ENCODE assay signal across 14 cellular contexts in the genomic region with DNA sequence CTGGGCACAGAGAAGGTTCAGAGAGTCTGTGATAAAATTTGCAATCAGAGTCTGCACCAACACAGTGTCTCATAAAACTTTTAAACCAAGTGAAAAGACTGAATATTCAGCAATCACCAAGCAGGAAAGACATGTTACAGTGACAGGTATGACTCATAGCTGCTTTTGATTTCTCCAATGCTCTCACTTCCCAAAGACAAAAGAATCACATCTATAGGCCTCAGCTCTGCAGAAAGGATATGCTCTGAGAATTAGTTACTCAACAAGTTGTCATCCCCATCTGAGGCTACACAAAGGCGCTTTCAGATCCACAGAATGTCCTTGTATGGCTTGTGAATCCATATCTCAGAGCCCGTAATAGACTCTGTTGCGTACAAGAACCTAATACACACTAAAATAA.
A peak's percentile ranks its signal among the peaks of the same experiment; 100 is the strongest.
DNase-seq lines count a peak whose midpoint lies in the region; ATAC-seq and TF ChIP-seq lines count a peak whose summit lies in the region.
"Had no signal": no experiment of that assay in that cellular context is flagged by ENCODE, and none has a peak within 500 bp of the region (broad histone marks: within the 10 kb centered on the region; RNA-seq: fewer than 3 reads in every experiment).

No MANE protein-coding gene starts in this region.

- no peak for TF ChIP-seq POLR2A in NB4 (IDR thresholded peaks at IDR 0.05; ENCODE audit: extremely low read depth, insufficient read length)

- 91% methylated on average over 3 of the region's 3 CpGs for WGBS in hepatocyte (ENCODE audit: low lambda C conversion rate, missing lambda C conversion rate)

- no peak for ATAC-seq in stimulated activated effector memory CD8-positive, alpha-beta T cell treated with anti-CD3 and anti-CD28 coated beads, Interleukin-12 subunit alpha, Interleukin-12 subunit beta, amount 100 ng/mL, for 72 hours
- no peak for ATAC-seq in GM18870 (IDR thresholded peaks at IDR 0.05; ENCODE audit: unreplicated experiment)
- no peak for ATAC-seq in stimulated activated naive CD8-positive, alpha-beta T cell treated with anti-CD3 and anti-CD28 coated beads, Interleukin-15, Interleukin-2, amounts not matched to agents 100 U/mL and 50 U/mL, for 24 hours
- ATAC-seq: natural killer cell treated with Interleukin-12 subunit alpha and Interleukin-12 subunit beta and Interleukin-15 and Interleukin-18, amount 100 ng/mL, for 72 hours had no signal

- no peak overlapping the region for H3K9ac ChIP-seq in adipocyte (ENCODE audit: low read length)

- H3K9me3 ChIP-seq in adipocyte (ENCODE audit: control insufficient read depth, low read length) (no peaks in the 10 kb centered on the region), hepatocyte (ENCODE audit: low read depth) (no peaks in the 10 kb centered on the region)

- no peaks in the 10 kb centered on the region for H3K79me2 ChIP-seq in hepatocyte

- no peak overlapping the region for H3K4me3 Mint-ChIP-seq in stimulated activated effector memory CD8-positive, alpha-beta T cell treated with anti-CD3 and anti-CD28 coated beads, Interleukin-12 subunit alpha, Interleukin-12 subunit beta, amount 100 ng/mL, for 72 hours
- H3K4me3 Mint-ChIP-seq: B cell; natural killer cell treated with Interleukin-12 subunit alpha and Interleukin-12 subunit beta and Interleukin-15 and Interleukin-18, amount 100 ng/mL, for 72 hours had no signal

- no peaks in the 10 kb centered on the region for H3K36me3 Mint-ChIP-seq in stimulated activated effector memory CD8-positive, alpha-beta T cell treated with anti-CD3 and anti-CD28 coated beads, Interleukin-12 subunit alpha, Interleukin-12 subunit beta, amount 100 ng/mL, for 72 hours
- H3K36me3 Mint-ChIP-seq: natural killer cell treated with Interleukin-12 subunit alpha and Interleukin-12 subunit beta and Interleukin-15 and Interleukin-18, amount 100 ng/mL, for 72 hours had no signal

- H3K27ac Mint-ChIP-seq in stimulated activated effector memory CD8-positive, alpha-beta T cell treated with anti-CD3 and anti-CD28 coated beads, Interleukin-12 subunit alpha, Interleukin-12 subunit beta, amount 100 ng/mL, for 72 hours, result no peak overlapping the region
- H3K27ac Mint-ChIP-seq: B cell; natural killer cell treated with Interleukin-12 subunit alpha and Interleukin-12 subunit beta and Interleukin-15 and Interleukin-18, amount 100 ng/mL, for 72 hours had no signal

- H3K4me1 ChIP-seq in adipocyte (ENCODE audit: control insufficient read depth, insufficient read depth, low read length) (no peaks in the 10 kb centered on the region), hepatocyte (ENCODE audit: insufficient read depth) (no peaks in the 10 kb centered on the region)

- no peak overlapping the region for H3K4me2 ChIP-seq in hepatocyte
- H3K4me2 ChIP-seq: smooth muscle cell had no signal

- H3K4me1 Mint-ChIP-seq in stimulated activated effector memory CD8-positive, alpha-beta T cell treated with anti-CD3 and anti-CD28 coated beads, Interleukin-12 subunit alpha, Interleukin-12 subunit beta, amount 100 ng/mL, for 72 hours, result no peaks in the 10 kb centered on the region
- H3K4me1 Mint-ChIP-seq: B cell had no signal

- TF ChIP-seq CTCF in NB4 (IDR thresholded peaks at IDR 0.05; ENCODE audit: low read depth, low read length) (no peak), hepatocyte (IDR thresholded peaks at IDR 0.05; ENCODE audit: poor library complexity) (no peak)

- no peaks in the 10 kb centered on the region for H4K20me1 ChIP-seq in hepatocyte (ENCODE audit: insufficient read depth, poor library complexity, severe bottlenecking)

- H3K27me3 ChIP-seq in adipocyte (replicated peaks; ENCODE audit: control insufficient read depth, insufficient read depth, low read length), result peaks cover 19% of the 10 kb centered on the region
- H3K27me3 ChIP-seq in hepatocyte, result no peaks in the 10 kb centered on the region

- H3K27ac ChIP-seq in hepatocyte, result no peak overlapping the region

- H3K4me3 ChIP-seq in NB4 (ENCODE audit: low read depth, low read length), result no peak overlapping the region
- no peak overlapping the region for H3K4me3 ChIP-seq in adipocyte (ENCODE audit: low read length)
- H3K4me3 ChIP-seq in hepatocyte, result no peak overlapping the region
- H3K4me3 ChIP-seq: smooth muscle cell had no signal

- H3K36me3 ChIP-seq in adipocyte (ENCODE audit: control insufficient read depth, insufficient read depth, low read length, severe bottlenecking) (no peaks in the 10 kb centered on the region), hepatocyte (replicated peaks; ENCODE audit: insufficient read depth, low read depth) (no peaks in the 10 kb centered on the region)

- DNase-seq in COLO829 (ENCODE audit: low spot score) (peak; percentile 79), NB4 (ENCODE audit: low read depth) (peak; percentile 38), adipocyte (ENCODE audit: low read depth) (peak; percentile 12), hepatocyte (ENCODE audit: low spot score) (peak; percentile 18), AG20443 (ENCODE audit: low spot score) (no peak)
- no peak for DNase-seq in stimulated activated effector memory CD8-positive, alpha-beta T cell treated with anti-CD3 and anti-CD28 coated beads, Interleukin-12 subunit alpha, Interleukin-12 subunit beta, amount 100 ng/mL, for 72 hours (ENCODE audit: low spot score in 2 of 2)
- DNase-seq in stimulated activated naive CD8-positive, alpha-beta T cell treated with anti-CD3 and anti-CD28 coated beads, Interleukin-15, Interleukin-2, amounts not matched to agents 100 U/mL and 50 U/mL, for 24 hours, result no peak
- DNase-seq: aorta; GDM1; NK-92 treated with Interleukin-12 subunit alpha and Interleukin-12 subunit beta, amount 100 ng/mL, for 24 hours had no signal

- H2AFZ ChIP-seq in hepatocyte, result no peak overlapping the region

- no peaks in the 10 kb centered on the region for H3K9me3 Mint-ChIP-seq in stimulated activated effector memory CD8-positive, alpha-beta T cell treated with anti-CD3 and anti-CD28 coated beads, Interleukin-12 subunit alpha, Interleukin-12 subunit beta, amount 100 ng/mL, for 72 hours
- H3K9me3 Mint-ChIP-seq: natural killer cell treated with Interleukin-12 subunit alpha and Interleukin-12 subunit beta and Interleukin-15 and Interleukin-18, amount 100 ng/mL, for 72 hours had no signal

- H3K9me2 ChIP-seq in hepatocyte (replicated peaks; ENCODE audit: insufficient read depth), result no peaks in the 10 kb centered on the region

Comparison
In these comparisons a context has a peak if more than half of its experiments do, and no peak if none do; other contexts are left out.
1. DNase-seq: peak in COLO829 (single experiment), NB4 (single experiment), adipocyte (single experiment) and hepatocyte (single experiment); none in stimulated activated effector memory CD8-positive, alpha-beta T cell treated with anti-CD3 and anti-CD28 coated beads, Interleukin-12 subunit alpha, Interleukin-12 subunit beta, amount 100 ng/mL, for 72 hours (0 of 2), stimulated activated naive CD8-positive, alpha-beta T cell treated with anti-CD3 and anti-CD28 coated beads, Interleukin-15, Interleukin-2, amounts not matched to agents 100 U/mL and 50 U/mL, for 24 hours (single experiment) and AG20443 (single experiment).